Comparison of ENCODE assay signal across 10 cellular contexts in genomic region chr3:30648670-30649357, GRCh38. TPM values are rescaled to one million over a fixed set of nuclear protein-coding genes. Genes with fewer than 3 reads are reported as not detected.
DNase-seq lines count a peak whose midpoint lies in the region; ATAC-seq and TF ChIP-seq lines count a peak whose summit lies in the region.
"Had no signal": no experiment of that assay in that cellular context is flagged by ENCODE, and none has a peak within 500 bp of the region (broad histone marks: within the 10 kb centered on the region; RNA-seq: fewer than 3 reads in every experiment).

No MANE protein-coding gene starts in this region.

- H3K36me3 ChIP-seq in SJSA1: peaks cover 76% of the 10 kb centered on the region
- peaks cover 15% of the 10 kb centered on the region for H3K36me3 ChIP-seq in fibroblast of lung (ENCODE audit: control insufficient read depth, insufficient read depth, low read length)
- H3K36me3 ChIP-seq in spleen: peaks cover 2 to 93% (median 64%) of the 10 kb centered on the region in 6 donors

- DNase-seq in T-helper 2 cell treated with Interferon-gamma antibody and Interleukin-4, amounts not matched to agents 5 μg/mL and 100 μg/mL, for 36 hours (ENCODE audit: low spot score): no peak
- no peak for DNase-seq in T-helper 2 cell
- DNase-seq in SJSA1 (ENCODE audit: low read depth in 1 of 2, low spot score in 2 of 2): peak in 1 of 2 experiments; percentile 8
- DNase-seq in fibroblast of lung (ENCODE audit: low read depth in 2 of 2): no peak
- DNase-seq in spleen: no peak
- no peak for DNase-seq in SIG-M5 treated with dmso at 0.1 percent for 504 hours (lab: John Stamatoyannopoulos, UW; ENCODE audit: unreplicated experiment)
- no peak for DNase-seq in activated CD4-positive, CD25-positive, alpha-beta regulatory T cell treated with anti-CD3 and anti-CD28 coated beads, Interleukin-2, amount 50 U/mL, for 72 hours
- DNase-seq: NK-92 treated with Interleukin-12 subunit alpha and Interleukin-12 subunit beta, amount 100 ng/mL, for 24 hours; posterior cingulate gyrus had no signal

- no peaks in the 10 kb centered on the region for H3K9me3 ChIP-seq in SJSA1 (replicated peaks)
- no peaks in the 10 kb centered on the region for H3K9me3 ChIP-seq in fibroblast of lung (ENCODE audit: control insufficient read depth, insufficient read depth, low read depth, low read length)
- no peaks in the 10 kb centered on the region for H3K9me3 ChIP-seq in spleen

- H3K27ac ChIP-seq in SJSA1 (peak overlapping the region; percentile 90), fibroblast of lung (ENCODE audit: insufficient read depth, low read length) (peak overlapping the region; percentile 35), spleen (peak overlapping the region; percentile 48 to 100 (median 86))

- peaks cover 5% of the 10 kb centered on the region for H3K79me2 ChIP-seq in fibroblast of lung (ENCODE audit: control insufficient read depth, insufficient read depth, low read length)

- no peak overlapping the region for H3K4me3 ChIP-seq in SJSA1
- H3K4me3 ChIP-seq in fibroblast of lung (replicated peaks in 1 of 4; ENCODE audit: control extremely low read depth in 1 of 4, insufficient read depth in 1 of 4, low read depth in 3 of 4, low read length in 4 of 4): no peak overlapping the region
- H3K4me3 ChIP-seq in spleen: peak overlapping the region in 1 of 8 donors; percentile 33

- no peak overlapping the region for H3K9ac ChIP-seq in fibroblast of lung (ENCODE audit: insufficient read depth, low read length)

- H2AFZ ChIP-seq in fibroblast of lung (ENCODE audit: low read length): no peak overlapping the region

- H3K27me3 ChIP-seq in SJSA1 (replicated peaks) (no peaks in the 10 kb centered on the region), fibroblast of lung (ENCODE audit: control insufficient read depth, insufficient read depth, low read length) (no peaks in the 10 kb centered on the region), spleen (replicated peaks in 1 of 7) (no peaks in the 10 kb centered on the region)

- ATAC-seq in activated CD4-positive, CD25-positive, alpha-beta regulatory T cell treated with anti-CD3 and anti-CD28 coated beads, Interleukin-2, amount 50 U/mL, for 24 hours: no peak

- no peaks in the 10 kb centered on the region for H3K27me3 Mint-ChIP-seq in T-helper 2 cell treated with Interferon-gamma antibody and Interleukin-4, amounts not matched to agents 5 μg/mL and 100 μg/mL, for 36 hours (ENCODE audit: low read depth)

- H3K9me3 Mint-ChIP-seq in T-helper 2 cell treated with Interferon-gamma antibody and Interleukin-4, amounts not matched to agents 5 μg/mL and 100 μg/mL, for 36 hours: no peaks in the 10 kb centered on the region

- H3K4me3 Mint-ChIP-seq in T-helper 2 cell treated with Interferon-gamma antibody and Interleukin-4, amounts not matched to agents 5 μg/mL and 100 μg/mL, for 36 hours: no peak overlapping the region

- no peak overlapping the region for H3K4me2 ChIP-seq in fibroblast of lung (ENCODE audit: extremely low read depth, insufficient read depth, low read length)

- intact Hi-C loops in spleen (cut with DNase I; ENCODE audit: low total_unique reads): no loop called here

- peaks cover 29% of the 10 kb centered on the region for H3K4me1 ChIP-seq in SJSA1 (replicated peaks)
- H3K4me1 ChIP-seq in fibroblast of lung (ENCODE audit: control insufficient read depth, extremely low read depth, insufficient read depth, low read length): peaks cover 14% of the 10 kb centered on the region
- H3K4me1 ChIP-seq in spleen: peaks cover 71 to 100% (median 97%) of the 10 kb centered on the region in 6 donors

- TF ChIP-seq CTCF in fibroblast of lung (conservative IDR thresholded peaks at IDR 0.05 in 1 of 2, IDR thresholded peaks at IDR 0.05 in 1 of 2; ENCODE audit: low read depth in 1 of 2, low read length in 2 of 2) (no peak), spleen (IDR thresholded peaks at IDR 0.05 in 8 of 11, conservative IDR thresholded peaks at IDR 0.05 in 3 of 11) (no peak)

- no peak for TF ChIP-seq POLR2A in spleen (IDR thresholded peaks at IDR 0.05)

- peak overlapping the region; percentile 21 for H3K27ac Mint-ChIP-seq in T-helper 2 cell treated with Interferon-gamma antibody and Interleukin-4, amounts not matched to agents 5 μg/mL and 100 μg/mL, for 36 hours

- peaks cover 80% of the 10 kb centered on the region for H3K36me3 Mint-ChIP-seq in T-helper 2 cell treated with Interferon-gamma antibody and Interleukin-4, amounts not matched to agents 5 μg/mL and 100 μg/mL, for 36 hours (ENCODE audit: low read depth)

- no peaks in the 10 kb centered on the region for H4K20me1 ChIP-seq in fibroblast of lung (ENCODE audit: control insufficient read depth, extremely low read depth, insufficient read depth, low read length)

- H3K4me1 Mint-ChIP-seq in T-helper 2 cell treated with Interferon-gamma antibody and Interleukin-4, amounts not matched to agents 5 μg/mL and 100 μg/mL, for 36 hours (ENCODE audit: low read depth): peaks cover 77% of the 10 kb centered on the region

- 69 to 88% (median 84%) methylated on average over 5 of the region's 5 CpGs for WGBS in spleen, 5 donors

RNA-seq across cellular contexts. Expression of gene TGFBR2, which starts 42.4 kb away (rescaled TPM):
- 30.6 and 44.6 TPM in 2 replicates for total RNA-seq in SJSA1 (2014; rRNA removed; shearing (Covaris generic))
- 86.5 and 93.0 TPM in 2 replicates for total RNA-seq in fibroblast of lung
- polyA plus RNA-seq in fibroblast of lung: 126 and 196 TPM in 2 replicates
- polyA plus RNA-seq in fibroblast of lung (2012): 70.1 and 110 TPM in 2 replicates
- 89.3 and 192 TPM in 2 replicates for polyA minus RNA-seq in fibroblast of lung (ENCODE audit: low replicate concordance)
- total RNA-seq in spleen: 100 to 1,000 TPM; 163 to 322 (median 277) TPM
- 10 to 100 TPM; 18.2 to 45.6 (median 33.7) TPM for polyA plus RNA-seq in spleen

Comparison
In these comparisons a context has a peak if more than half of its experiments do, and no peak if none do; other contexts are left out.
1. H3K27ac ChIP-seq: peak in every context shown above with its lines; median percentile 90 in SJSA1; 86 in spleen; 35 in fibroblast of lung.